ENCODE assay signal across 9 cellular contexts in the genomic region with DNA sequence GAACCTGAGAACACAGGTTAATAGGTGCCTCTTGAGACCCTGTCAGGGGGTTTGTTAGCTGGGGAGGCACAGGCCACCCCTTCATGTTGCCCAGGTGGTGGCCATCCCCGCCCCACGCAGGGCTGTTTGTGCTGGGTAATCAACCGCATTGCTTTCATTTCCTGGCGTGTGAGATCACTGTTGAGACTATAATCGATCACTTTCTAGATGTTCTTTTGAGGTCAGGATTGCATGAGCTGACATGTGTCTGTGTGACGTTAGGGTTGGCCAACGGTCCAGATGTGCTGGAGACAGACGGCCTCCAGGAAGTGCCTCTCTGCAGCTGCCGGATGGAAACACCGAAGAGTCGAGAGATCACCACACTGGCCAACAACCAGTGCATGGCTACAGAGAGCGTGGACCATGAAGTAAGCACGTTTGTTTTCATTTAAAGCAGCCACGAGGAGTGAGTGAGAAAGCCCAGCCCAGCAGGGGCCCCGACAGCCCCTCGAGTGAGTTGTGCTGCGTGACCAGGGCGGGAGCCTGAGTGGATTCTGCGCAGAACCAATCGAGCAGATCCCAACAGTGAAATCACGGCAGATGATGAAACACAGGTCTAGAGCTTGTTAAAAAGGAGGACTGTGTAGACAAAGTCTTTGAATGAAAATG.
DNase-seq lines count a peak whose midpoint lies in the region; ATAC-seq and TF ChIP-seq lines count a peak whose summit lies in the region.
"Had no signal": no experiment of that assay in that cellular context is flagged by ENCODE, and none has a peak within 500 bp of the region (broad histone marks: within the 10 kb centered on the region; RNA-seq: fewer than 3 reads in every experiment).

No MANE protein-coding gene starts in this region.

- CTCF ChIA-PET in IMR-90 (lab: Yijun Ruan, JAX): interaction anchor here (0.6 kb wide), 1 partner anchor 13 kb away, joined by 3 read pairs; no protein-coding TSS in a partner anchor

- H4K20me1 ChIP-seq in IMR-90 (ENCODE audit: insufficient read depth, low read length): 0 out of 2 replicates have a peak, but pooled peaks cover 3% of the 10 kb centered on the region
- H4K20me1 ChIP-seq in osteoblast (ENCODE audit: insufficient read depth, low read length): peaks cover 2% of the 10 kb centered on the region

- H3K4me3 ChIP-seq in IMR-90 (ENCODE audit: insufficient read depth, low read depth, low read length) (no peak overlapping the region), osteoblast (ENCODE audit: insufficient read depth, low read length) (no peak overlapping the region)
- H3K4me3 ChIP-seq: pancreas had no signal

- peaks cover 2% of the 10 kb centered on the region; the same call in 1 of the 2 replicates for H3K4me1 ChIP-seq in IMR-90 (ENCODE audit: control insufficient read depth, insufficient read depth, low read length)
- peaks cover 5% of the 10 kb centered on the region for H3K4me1 ChIP-seq in osteoblast (ENCODE audit: insufficient read depth, low read length)
- H3K4me1 ChIP-seq: pancreas had no signal

- peak; percentile 45 for ATAC-seq in GM18861 (IDR thresholded peaks at IDR 0.05; ENCODE audit: unreplicated experiment)
- peak; percentile 59 for ATAC-seq in GM21528 (IDR thresholded peaks at IDR 0.05; ENCODE audit: low FRiP score, unreplicated experiment)
- no peak for ATAC-seq in IMR-90 (ENCODE audit: low read depth)

- H2BK20ac ChIP-seq in IMR-90 (ENCODE audit: low read depth, low read length): no peak overlapping the region

- dilution Hi-C loops in IMR-90 (cut with HindIII; ENCODE audit: low sequenced_read_pairs, unreplicated experiment): no loop called here

- 0 out of 4 replicates have a peak overlapping the region, but pooled peaks of 1 of the 2 experiments have one; percentile 10 for H4K8ac ChIP-seq in IMR-90 (ENCODE audit: low read depth in 2 of 2, low read length in 2 of 2)

- H3K27me3 ChIP-seq in IMR-90 (ENCODE audit: control insufficient read depth, insufficient read depth, low read length) (no peaks in the 10 kb centered on the region), osteoblast (ENCODE audit: insufficient read depth, low read length) (no peaks in the 10 kb centered on the region)
- H3K27me3 ChIP-seq: pancreas had no signal

- H3K9me3 ChIP-seq in IMR-90 (ENCODE audit: control insufficient read depth, insufficient read depth, low read length) (no peaks in the 10 kb centered on the region), osteoblast (ENCODE audit: low read depth, low read length) (no peaks in the 10 kb centered on the region)
- H3K9me3 ChIP-seq: pancreas had no signal

- DNase-seq in IMR-90 (peak; percentile 59), osteoblast (ENCODE audit: insufficient read length, low spot score, missing footprints) (peak; percentile 63), inferior parietal cortex (ENCODE audit: extremely low spot score) (no peak), SIG-M5 (lab: John Stamatoyannopoulos, UW) (no peak), HT-29 (ENCODE audit: low spot score) (no peak)
- DNase-seq: NCI-H510A treated with DMSO at 0.1 percent for 48 hours, pancreas had no signal

- intact Hi-C loops in IMR-90 (cut with micrococcal nuclease): no loop called here

- no peak overlapping the region for H2BK5ac ChIP-seq in IMR-90 (ENCODE audit: low read depth, low read length, poor library complexity, severe bottlenecking)

- TF ChIP-seq RAD21 in IMR-90 (IDR thresholded peaks at IDR 0.05; ENCODE audit: low read length): no peak

- no peak overlapping the region for H2AK9ac ChIP-seq in IMR-90 (replicated peaks; ENCODE audit: low read depth, low read length, poor library complexity)

- no peak overlapping the region for H2BK15ac ChIP-seq in IMR-90 (ENCODE audit: low read depth, low read length)

- H3K18ac ChIP-seq in IMR-90 (ENCODE audit: low read depth, low read length): no peak overlapping the region

- TF ChIP-seq CTCF in IMR-90 (conservative IDR thresholded peaks at IDR 0.05; ENCODE audit: low read depth, low read length) (no peak), osteoblast (IDR thresholded peaks at IDR 0.05; ENCODE audit: extremely low read depth, low read depth, low read length) (no peak)

- H3K4me2 ChIP-seq in IMR-90 (ENCODE audit: low read depth, low read length) (no peak overlapping the region), osteoblast (ENCODE audit: insufficient read depth, low read length) (no peak overlapping the region)

- BruUV-seq in IMR-90 (replicated peaks; lab: Mats Ljungman, UMichigan): no TSS peak

- H2BK120ac ChIP-seq in IMR-90 (ENCODE audit: low read depth, low read length): no peak overlapping the region

- TF ChIP-seq POLR2A in IMR-90 (IDR thresholded peaks at IDR 0.05; ENCODE audit: low read depth, low read length): no peak

- H3K9me1 ChIP-seq in IMR-90 (ENCODE audit: insufficient read depth, low read length): peaks cover 20% of the 10 kb centered on the region

- no peak overlapping the region for H3K14ac ChIP-seq in IMR-90 (replicated peaks; ENCODE audit: low read depth, low read length)

- H3K79me2 ChIP-seq in osteoblast (ENCODE audit: insufficient read depth, low read length): peaks cover 22% of the 10 kb centered on the region

- H2AFZ ChIP-seq in IMR-90 (replicated peaks; ENCODE audit: low read length, poor library complexity): no peak overlapping the region
- no peak overlapping the region for H2AFZ ChIP-seq in osteoblast (ENCODE audit: low read length)

- H3K36me3 ChIP-seq in IMR-90 (ENCODE audit: control insufficient read depth, insufficient read depth, low read length): peaks cover 60% of the 10 kb centered on the region
- H3K36me3 ChIP-seq in osteoblast (ENCODE audit: insufficient read depth, low read length): peaks cover 59% of the 10 kb centered on the region

- POLR2A ChIA-PET in IMR-90 (lab: Charles Lee; ENCODE audit: unreplicated experiment): no interaction called here

- no peak overlapping the region for H3K56ac ChIP-seq in IMR-90 (ENCODE audit: extremely low read depth, insufficient read depth, low read length)

- no peak overlapping the region for H4K91ac ChIP-seq in IMR-90 (ENCODE audit: insufficient read depth, low read depth, low read length)

- H2AK5ac ChIP-seq in IMR-90 (ENCODE audit: low read depth, low read length): no peak overlapping the region

- no peak overlapping the region for H3K9ac ChIP-seq in IMR-90 (ENCODE audit: low read depth, low read length)

- in situ Hi-C loops in IMR-90 (cut with MboI; ENCODE audit: low sequenced_read_pairs): no loop called here

- 74% methylated on average over 10 of the region's 21 CpGs; no CpG with 5 or more reads in 1 of the 2 experiments for WGBS in IMR-90 (ENCODE audit: extremely low coverage in 2 of 2, insufficient read length in 1 of 2), 2 experiments

- H3K27ac ChIP-seq in IMR-90 (ENCODE audit: insufficient read depth, low read length) (no peak overlapping the region), osteoblast (ENCODE audit: low read depth, low read length) (no peak overlapping the region)

- no peak overlapping the region for H3K23ac ChIP-seq in IMR-90 (ENCODE audit: low read depth, low read length)

- no peak overlapping the region for H4K5ac ChIP-seq in IMR-90 (ENCODE audit: low read depth, low read length)

- H3K79me1 ChIP-seq in IMR-90 (ENCODE audit: low read depth in 1 of 2, low read length in 2 of 2): peaks cover 17 to 62% of the 10 kb centered on the region in 2 experiments

- 0 out of 2 replicates have a peak overlapping the region, but pooled peaks have one; percentile 13 for H3K4ac ChIP-seq in IMR-90 (ENCODE audit: low read depth, low read length)

TF ChIP-seq in IMR-90, 13 proteins besides CTCF, POLR2A, EP300 and RAD21:
- no peak for TF ChIP-seq CEBPB (IDR thresholded peaks at IDR 0.05; ENCODE audit: low read depth, low read length)
- TF ChIP-seq RFX5 (IDR thresholded peaks at IDR 0.05; ENCODE audit: low read depth, low read length): no peak

Comparison
In these comparisons a context has a peak if more than half of its experiments do, and no peak if none do; other contexts are left out.
1. DNase-seq: peak in IMR-90 (single experiment) and osteoblast (single experiment); none in inferior parietal cortex (single experiment), SIG-M5 (single experiment) and HT-29 (single experiment).